ENCODE assay signal across 8 cellular contexts in the genomic region with DNA sequence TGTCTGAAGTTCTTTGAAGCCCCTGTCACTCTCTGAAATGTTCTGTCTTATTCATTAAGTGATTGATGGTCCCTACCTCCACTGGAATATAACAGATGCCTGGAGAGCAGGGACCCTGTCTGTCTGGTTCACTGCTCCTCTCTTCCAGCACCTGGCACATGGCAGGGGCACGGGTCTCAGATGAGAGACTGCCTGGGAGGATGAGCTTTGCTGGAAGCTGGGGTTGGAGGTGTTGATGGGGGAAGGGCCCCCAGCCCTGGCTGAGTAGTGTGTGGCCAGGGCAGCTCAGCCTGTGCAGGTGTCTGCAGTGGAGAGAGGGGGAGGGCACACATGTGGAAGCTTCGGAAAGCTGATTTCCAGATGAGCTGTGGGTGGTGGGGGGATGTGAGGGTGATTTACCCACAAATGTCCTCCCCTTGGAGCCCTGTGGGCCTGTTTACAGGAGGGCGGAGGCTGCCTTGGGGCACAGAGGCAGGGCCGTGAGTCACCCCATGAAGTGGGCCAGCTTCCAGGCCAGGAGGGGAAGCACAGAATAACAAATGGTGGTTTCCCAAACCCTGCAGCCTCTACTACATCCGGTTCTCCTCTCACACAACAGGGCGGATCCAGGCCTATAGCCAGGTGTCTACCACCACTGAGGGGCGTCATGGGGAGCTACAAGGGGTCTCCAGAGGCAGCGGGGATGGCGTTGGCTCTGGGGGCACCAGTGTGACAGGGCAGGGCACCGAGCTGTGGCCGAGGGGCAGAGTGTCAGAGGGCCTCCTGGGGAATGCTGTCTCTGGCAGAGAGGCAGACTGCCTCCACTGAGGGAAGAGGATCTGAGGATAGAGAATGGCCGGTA. TPM values are rescaled to one million over a fixed set of nuclear protein-coding genes. Genes with fewer than 3 reads are reported as not detected.
A peak's percentile ranks its signal among the peaks of the same experiment; 100 is the strongest.
DNase-seq lines count a peak whose midpoint lies in the region; ATAC-seq and TF ChIP-seq lines count a peak whose summit lies in the region.

No MANE protein-coding gene starts in this region.

- H3K27ac ChIP-seq in SJCRH30: peak overlapping the region; percentile 93

- H3K36me3 ChIP-seq in SJCRH30 (no peaks in the 10 kb centered on the region), adipocyte (ENCODE audit: control insufficient read depth, insufficient read depth, low read length, severe bottlenecking) (no peaks in the 10 kb centered on the region), kidney epithelial cell (ENCODE audit: control insufficient read depth, insufficient read depth, low read length) (no peaks in the 10 kb centered on the region)

- H3K9ac ChIP-seq in adipocyte (ENCODE audit: low read length): peak overlapping the region; percentile 47

- H3K4me1 ChIP-seq in SJCRH30 (peaks cover 68% of the 10 kb centered on the region), adipocyte (ENCODE audit: control insufficient read depth, insufficient read depth, low read length) (peaks cover 44% of the 10 kb centered on the region)

- DNase-seq in COLO829 (ENCODE audit: low spot score) (peak; percentile 56), SJCRH30 (peak; percentile 84), adipocyte (ENCODE audit: low read depth) (peak; percentile 93), kidney epithelial cell (ENCODE audit: low read depth) (peak; percentile 88), cortex of kidney (lab: John Stamatoyannopoulos, UW) (no peak)
- peak; percentile 50 to 60 for DNase-seq in stimulated activated CD4-positive, alpha-beta T cell treated with anti-CD3 and anti-CD28 coated beads, Interleukin-4, amount 100 ng/mL, for 4 hours

- H3K9me3 ChIP-seq in SJCRH30 (replicated peaks) (no peaks in the 10 kb centered on the region), adipocyte (ENCODE audit: control insufficient read depth, low read length) (no peaks in the 10 kb centered on the region)

- TF ChIP-seq CTCF in kidney epithelial cell (IDR thresholded peaks at IDR 0.05; ENCODE audit: insufficient read depth, low read length, poor library complexity, severe bottlenecking): no peak

- peak overlapping the region; percentile 36 for H3K4me3 ChIP-seq in SJCRH30
- H3K4me3 ChIP-seq in adipocyte (ENCODE audit: low read length): peak overlapping the region; percentile 25
- H3K4me3 ChIP-seq in kidney epithelial cell (ENCODE audit: low read depth, low read length): no peak overlapping the region

- H3K27me3 ChIP-seq in SJCRH30: no peaks in the 10 kb centered on the region
- H3K27me3 ChIP-seq in adipocyte (replicated peaks; ENCODE audit: control insufficient read depth, insufficient read depth, low read length): no peaks in the 10 kb centered on the region
- H3K27me3 ChIP-seq in kidney epithelial cell (ENCODE audit: control insufficient read depth, insufficient read depth, low read length): no peaks in the 10 kb centered on the region

- peak; percentile 86 for ATAC-seq in GM19452 (IDR thresholded peaks at IDR 0.05; ENCODE audit: unreplicated experiment)
- peak; percentile 68 for ATAC-seq in HG03520 (IDR thresholded peaks at IDR 0.05; ENCODE audit: unreplicated experiment)

RNA-seq across cellular contexts. Expression of a gene that starts 11.0 kb away (rescaled TPM):
- 1.5 and 2.8 TPM in 2 replicates for total RNA-seq in SJCRH30 (2014; rRNA removed; shearing (Covaris generic))
- 1,242 and 1,355 TPM in 2 replicates for total RNA-seq in kidney epithelial cell

RNA-seq across cellular contexts. Expression of a gene that starts 30.5 kb away (rescaled TPM):
- 0.25 and 0.30 TPM in 2 replicates for total RNA-seq in SJCRH30 (2014; rRNA removed; shearing (Covaris generic))
- 6.9 and 9.2 TPM in 2 replicates for total RNA-seq in kidney epithelial cell

RNA-seq across cellular contexts. Expression of a gene that starts 47.3 kb away (rescaled TPM):
- 0.06 TPM in 1 of 2 replicates, not detected in the other for total RNA-seq in SJCRH30 (2014; rRNA removed; shearing (Covaris generic))
- 239 and 244 TPM in 2 replicates for total RNA-seq in kidney epithelial cell

RNA-seq across cellular contexts. Expression of a gene that starts 52.2 kb away (rescaled TPM):
- 45.7 and 49.0 TPM in 2 replicates for total RNA-seq in SJCRH30 (2014; rRNA removed; shearing (Covaris generic))
- total RNA-seq in kidney epithelial cell: 18.5 and 19.4 TPM in 2 replicates

Comparison
In these comparisons a context has a peak if more than half of its experiments do, and no peak if none do; other contexts are left out.
1. RNA of a gene that starts 11.0 kb away (total RNA-seq): 1,242 to 1,355 TPM in kidney epithelial cell; 1.5 to 2.8 TPM in SJCRH30; every median in the first group is over 100 times any median in the second.
2. RNA of a gene that starts 47.3 kb away (total RNA-seq): 239 to 244 TPM in kidney epithelial cell; 0.06 TPM in SJCRH30; every median in the first group is over 100 times any median in the second.